Comparison of ENCODE assay signal across 13 cellular contexts in genomic region chr11:81596709-81597108, GRCh38.
"Had no signal": no experiment of that assay in that cellular context is flagged by ENCODE, and none has a peak within 500 bp of the region (broad histone marks: within the 10 kb centered on the region; RNA-seq: fewer than 3 reads in every experiment).

No MANE protein-coding gene starts in this region.

- ATAC-seq: activated CD8-positive, alpha-beta T cell treated with anti-CD3 and anti-CD28 coated beads for 36 hours; left lung; upper lobe of right lung had no signal

- DNase-seq: activated CD4-positive, alpha-beta T cell treated with anti-CD3 and anti-CD28 coated beads, Interleukin-2, amount 10 ng/mL, durations not matched to agents 24 days and 14 days; activated CD8-positive, alpha-beta T cell treated with anti-CD3 and anti-CD28 coated beads for 36 hours; activated naive CD4-positive, alpha-beta T cell treated with anti-CD3 and anti-CD28 coated beads for 36 hours; activated T-cell treated with anti-CD3 and anti-CD28 coated beads, Interleukin-2, amount 50 U/mL, for 24 hours; erythroblast; head of caudate nucleus; kidney; left lung; midbrain; stimulated activated naive CD4-positive, alpha-beta T cell; T-helper 9 cell; upper lobe of right lung had no signal

- FAIRE-seq: frontal cortex had no signal
